ENCODE assay signal across 15 cellular contexts in the genomic region with DNA sequence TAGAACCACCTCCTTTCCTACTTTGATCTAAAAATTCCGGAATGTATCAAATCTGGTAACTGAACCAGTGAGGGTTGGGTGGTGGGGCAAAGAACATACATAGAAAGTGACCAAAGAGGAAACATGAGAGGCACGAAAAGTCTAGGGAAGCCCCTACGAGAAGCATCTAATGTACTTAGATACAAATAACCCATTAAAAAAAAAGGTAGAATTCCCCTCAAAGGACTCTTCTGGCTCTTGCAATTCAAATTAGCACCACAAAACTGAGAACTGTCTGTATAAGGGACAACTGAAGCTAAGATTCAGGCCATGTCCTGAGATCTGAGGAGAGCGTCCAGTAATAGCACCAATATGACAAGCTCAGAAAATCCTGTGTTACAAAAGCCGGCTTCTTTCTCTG. TPM values are rescaled to one million over a fixed set of nuclear protein-coding genes. Genes with fewer than 3 reads are reported as not detected.
DNase-seq lines count a peak whose midpoint lies in the region; ATAC-seq and TF ChIP-seq lines count a peak whose summit lies in the region.
"Had no signal": no experiment of that assay in that cellular context is flagged by ENCODE, and none has a peak within 500 bp of the region (broad histone marks: within the 10 kb centered on the region; RNA-seq: fewer than 3 reads in every experiment).

No MANE protein-coding gene starts in this region.

- no peak for ATAC-seq in activated CD8-positive, alpha-beta T cell treated with anti-CD3 and anti-CD28 coated beads for 36 hours
- ATAC-seq in activated CD8-positive, alpha-beta T cell treated with anti-CD3 and anti-CD28 coated beads, Interleukin-2, amount 10 ng/mL, durations not matched to agents 7 days and 5 days, result no peak
- ATAC-seq in HG02759 (IDR thresholded peaks at IDR 0.05; ENCODE audit: unreplicated experiment), result peak; percentile 59
- no peak for ATAC-seq in activated T-helper 17 cell treated with anti-CD3 and anti-CD28 coated beads, Interleukin-2, amount 50 U/mL, for 72 hours (replicated peaks)
- peak; percentile 62 to 79 for ATAC-seq in stimulated activated naive B cell treated with anti-CD40 and anti-IgM and Interleukin-4, amounts not matched to agents 10 μg/mL and 1 μg/mL and 100 μg/mL, for 72 hours (replicated peaks)
- ATAC-seq in HG02981 (IDR thresholded peaks at IDR 0.05; ENCODE audit: unreplicated experiment), result no peak
- ATAC-seq in right cardiac atrium, result no peak

- no peaks in the 10 kb centered on the region for H3K4me1 ChIP-seq in right cardiac atrium (ENCODE audit: control insufficient read depth, insufficient read depth, low read length)

- CTCF ChIA-PET in activated CD8-positive, alpha-beta T cell treated with anti-CD3 and anti-CD28 coated beads for 36 hours (lab: Charles Lee), result no interaction called here
- CTCF ChIA-PET in activated CD8-positive, alpha-beta T cell treated with anti-CD3 and anti-CD28 coated beads, Interleukin-2, amount 10 ng/mL, durations not matched to agents 7 days and 5 days (lab: Charles Lee), result no interaction called here

- no peak overlapping the region for H3K4me3 Mint-ChIP-seq in activated CD8-positive, alpha-beta T cell treated with anti-CD3 and anti-CD28 coated beads for 36 hours
- H3K4me3 Mint-ChIP-seq in activated CD8-positive, alpha-beta T cell treated with anti-CD3 and anti-CD28 coated beads, Interleukin-2, amount 10 ng/mL, durations not matched to agents 7 days and 5 days, result no peak overlapping the region
- no peak overlapping the region for H3K4me3 Mint-ChIP-seq in activated T-helper 17 cell treated with anti-CD3 and anti-CD28 coated beads, Interleukin-2, amount 50 U/mL, for 72 hours
- H3K4me3 Mint-ChIP-seq in stimulated activated naive B cell treated with anti-CD40 and anti-IgM and Interleukin-4, amounts not matched to agents 10 μg/mL and 1 μg/mL and 100 μg/mL, for 72 hours, result peak overlapping the region; percentile 8 to 60

- POLR2A ChIA-PET in activated CD8-positive, alpha-beta T cell treated with anti-CD3 and anti-CD28 coated beads for 36 hours (lab: Charles Lee), result no interaction called here
- POLR2A ChIA-PET in activated CD8-positive, alpha-beta T cell treated with anti-CD3 and anti-CD28 coated beads, Interleukin-2, amount 10 ng/mL, durations not matched to agents 7 days and 5 days (lab: Charles Lee), result no interaction called here

- H3K27me3 ChIP-seq in right cardiac atrium (ENCODE audit: control insufficient read depth, insufficient read depth), result no peaks in the 10 kb centered on the region

- WGBS in right cardiac atrium, result 93% methylated on average over 5 of the region's 5 CpGs

- peaks cover 45% of the 10 kb centered on the region for H3K36me3 Mint-ChIP-seq in activated CD8-positive, alpha-beta T cell treated with anti-CD3 and anti-CD28 coated beads for 36 hours (ENCODE audit: low read depth)
- peaks cover 57% of the 10 kb centered on the region for H3K36me3 Mint-ChIP-seq in activated CD8-positive, alpha-beta T cell treated with anti-CD3 and anti-CD28 coated beads, Interleukin-2, amount 10 ng/mL, durations not matched to agents 7 days and 5 days (ENCODE audit: low read depth)
- H3K36me3 Mint-ChIP-seq in activated T-helper 17 cell treated with anti-CD3 and anti-CD28 coated beads, Interleukin-2, amount 50 U/mL, for 72 hours (ENCODE audit: low read depth), result peaks cover 90% of the 10 kb centered on the region
- H3K36me3 Mint-ChIP-seq in stimulated activated naive B cell treated with anti-CD40 and anti-IgM and Interleukin-4, amounts not matched to agents 10 μg/mL and 1 μg/mL and 100 μg/mL, for 72 hours, result peaks cover 31 to 41% of the 10 kb centered on the region in 2 donors

- H3K4me1 Mint-ChIP-seq in activated CD8-positive, alpha-beta T cell treated with anti-CD3 and anti-CD28 coated beads for 36 hours (ENCODE audit: low read depth), result peaks cover 26% of the 10 kb centered on the region
- peaks cover 42% of the 10 kb centered on the region for H3K4me1 Mint-ChIP-seq in activated CD8-positive, alpha-beta T cell treated with anti-CD3 and anti-CD28 coated beads, Interleukin-2, amount 10 ng/mL, durations not matched to agents 7 days and 5 days (ENCODE audit: low read depth)
- peaks cover 4% of the 10 kb centered on the region for H3K4me1 Mint-ChIP-seq in activated T-helper 17 cell treated with anti-CD3 and anti-CD28 coated beads, Interleukin-2, amount 50 U/mL, for 72 hours
- peaks cover 12 to 32% of the 10 kb centered on the region in 2 donors for H3K4me1 Mint-ChIP-seq in stimulated activated naive B cell treated with anti-CD40 and anti-IgM and Interleukin-4, amounts not matched to agents 10 μg/mL and 1 μg/mL and 100 μg/mL, for 72 hours

- no peaks in the 10 kb centered on the region for H3K27me3 Mint-ChIP-seq in activated CD8-positive, alpha-beta T cell treated with anti-CD3 and anti-CD28 coated beads for 36 hours
- H3K27me3 Mint-ChIP-seq in activated CD8-positive, alpha-beta T cell treated with anti-CD3 and anti-CD28 coated beads, Interleukin-2, amount 10 ng/mL, durations not matched to agents 7 days and 5 days (ENCODE audit: low read depth), result no peaks in the 10 kb centered on the region
- no peaks in the 10 kb centered on the region for H3K27me3 Mint-ChIP-seq in activated T-helper 17 cell treated with anti-CD3 and anti-CD28 coated beads, Interleukin-2, amount 50 U/mL, for 72 hours
- H3K27me3 Mint-ChIP-seq in stimulated activated naive B cell treated with anti-CD40 and anti-IgM and Interleukin-4, amounts not matched to agents 10 μg/mL and 1 μg/mL and 100 μg/mL, for 72 hours, result no peaks in the 10 kb centered on the region

- no peak for DNase-seq in activated CD8-positive, alpha-beta T cell treated with anti-CD3 and anti-CD28 coated beads for 36 hours
- DNase-seq in activated CD8-positive, alpha-beta T cell treated with anti-CD3 and anti-CD28 coated beads, Interleukin-2, amount 10 ng/mL, durations not matched to agents 7 days and 5 days, result no peak
- no peak for DNase-seq in stimulated activated naive B cell treated with anti-CD40 and anti-IgM and Interleukin-4, amounts not matched to agents 10 μg/mL and 1 μg/mL and 100 μg/mL, for 72 hours
- DNase-seq in superior temporal gyrus (ENCODE audit: extremely low spot score) (no peak), right cardiac atrium (no peak)
- DNase-seq: anterior cingulate cortex, NCI-H1417, nucleus accumbens, small intestine had no signal

- no peak overlapping the region for H3K27ac ChIP-seq in right cardiac atrium (ENCODE audit: low read length)
- H3K27ac ChIP-seq: SK-N-MC, VCaP had no signal

- no peaks in the 10 kb centered on the region for H3K9me3 Mint-ChIP-seq in activated CD8-positive, alpha-beta T cell treated with anti-CD3 and anti-CD28 coated beads for 36 hours
- H3K9me3 Mint-ChIP-seq in activated CD8-positive, alpha-beta T cell treated with anti-CD3 and anti-CD28 coated beads, Interleukin-2, amount 10 ng/mL, durations not matched to agents 7 days and 5 days (ENCODE audit: insufficient read depth), result no peaks in the 10 kb centered on the region
- no peaks in the 10 kb centered on the region for H3K9me3 Mint-ChIP-seq in activated T-helper 17 cell treated with anti-CD3 and anti-CD28 coated beads, Interleukin-2, amount 50 U/mL, for 72 hours
- H3K9me3 Mint-ChIP-seq in stimulated activated naive B cell treated with anti-CD40 and anti-IgM and Interleukin-4, amounts not matched to agents 10 μg/mL and 1 μg/mL and 100 μg/mL, for 72 hours, result no peaks in the 10 kb centered on the region

- TF ChIP-seq CTCF in activated CD8-positive, alpha-beta T cell treated with anti-CD3 and anti-CD28 coated beads for 36 hours (IDR thresholded peaks at IDR 0.05), result no peak

- intact Hi-C loops in activated CD8-positive, alpha-beta T cell treated with anti-CD3 and anti-CD28 coated beads for 36 hours (cut with micrococcal nuclease), result no loop called here
- intact Hi-C loops in right cardiac atrium (cut with DNase I), result no loop called here

- H3K9me3 ChIP-seq in right cardiac atrium (ENCODE audit: control insufficient read depth, low read length), result no peaks in the 10 kb centered on the region

- no peak overlapping the region for H3K4me3 ChIP-seq in right cardiac atrium (ENCODE audit: low read length)
- H3K4me3 ChIP-seq: lung, SK-N-MC had no signal

- peak overlapping the region; percentile 9 for H3K27ac Mint-ChIP-seq in activated CD8-positive, alpha-beta T cell treated with anti-CD3 and anti-CD28 coated beads for 36 hours
- no peak overlapping the region for H3K27ac Mint-ChIP-seq in activated CD8-positive, alpha-beta T cell treated with anti-CD3 and anti-CD28 coated beads, Interleukin-2, amount 10 ng/mL, durations not matched to agents 7 days and 5 days
- peak overlapping the region; percentile 58 for H3K27ac Mint-ChIP-seq in activated T-helper 17 cell treated with anti-CD3 and anti-CD28 coated beads, Interleukin-2, amount 50 U/mL, for 72 hours
- H3K27ac Mint-ChIP-seq in stimulated activated naive B cell treated with anti-CD40 and anti-IgM and Interleukin-4, amounts not matched to agents 10 μg/mL and 1 μg/mL and 100 μg/mL, for 72 hours, result peak overlapping the region; percentile 68

RNA-seq across cellular contexts. Expression of a gene that starts 21.4 kb away (rescaled TPM):
- 100 to 1,000 TPM; 237 to 241 TPM for total RNA-seq in activated CD8-positive, alpha-beta T cell treated with anti-CD3 and anti-CD28 coated beads for 36 hours
- 100 to 1,000 TPM; 231 to 238 TPM for total RNA-seq in activated CD8-positive, alpha-beta T cell treated with anti-CD3 and anti-CD28 coated beads, Interleukin-2, amount 10 ng/mL, durations not matched to agents 7 days and 5 days
- total RNA-seq in activated T-helper 17 cell treated with anti-CD3 and anti-CD28 coated beads, Interleukin-2, amount 50 U/mL, for 72 hours, result 100 to 1,000 TPM; 142 to 282 TPM
- total RNA-seq in right cardiac atrium, result 10 to 100 TPM; 52.3 to 64.7 (median 56.4) TPM
- polyA plus RNA-seq in right cardiac atrium, result 30.1 TPM

RNA-seq across cellular contexts. Expression of a gene that starts 55.8 kb away (rescaled TPM):
- total RNA-seq in activated CD8-positive, alpha-beta T cell treated with anti-CD3 and anti-CD28 coated beads for 36 hours, result 1 to 10 TPM; 1.3 to 1.6 TPM
- total RNA-seq in activated CD8-positive, alpha-beta T cell treated with anti-CD3 and anti-CD28 coated beads, Interleukin-2, amount 10 ng/mL, durations not matched to agents 7 days and 5 days, result 1 to 10 TPM; 1.9 to 2.1 TPM
- 1 to 10 TPM in 1 of 2 donors, under 1 TPM in 1; 0.82 to 1.0 TPM for total RNA-seq in activated T-helper 17 cell treated with anti-CD3 and anti-CD28 coated beads, Interleukin-2, amount 50 U/mL, for 72 hours
- under 1 TPM; 0.20 to 0.24 (median 0.23) TPM for total RNA-seq in right cardiac atrium
- 0.09 TPM for polyA plus RNA-seq in right cardiac atrium

Comparison
In these comparisons a context has a peak if more than half of its experiments do, and no peak if none do; other contexts are left out.
1. ATAC-seq: peak in HG02759 (single experiment) and stimulated activated naive B cell treated with anti-CD40 and anti-IgM and Interleukin-4, amounts not matched to agents 10 μg/mL and 1 μg/mL and 100 μg/mL, for 72 hours (2 of 2); none in activated CD8-positive, alpha-beta T cell treated with anti-CD3 and anti-CD28 coated beads for 36 hours (single experiment), activated CD8-positive, alpha-beta T cell treated with anti-CD3 and anti-CD28 coated beads, Interleukin-2, amount 10 ng/mL, durations not matched to agents 7 days and 5 days (single experiment), activated T-helper 17 cell treated with anti-CD3 and anti-CD28 coated beads, Interleukin-2, amount 50 U/mL, for 72 hours (single experiment), HG02981 (single experiment) and right cardiac atrium (0 of 2).
2. H3K4me3 Mint-ChIP-seq: peak in stimulated activated naive B cell treated with anti-CD40 and anti-IgM and Interleukin-4, amounts not matched to agents 10 μg/mL and 1 μg/mL and 100 μg/mL, for 72 hours (2 of 2); none in activated CD8-positive, alpha-beta T cell treated with anti-CD3 and anti-CD28 coated beads for 36 hours (single experiment), activated CD8-positive, alpha-beta T cell treated with anti-CD3 and anti-CD28 coated beads, Interleukin-2, amount 10 ng/mL, durations not matched to agents 7 days and 5 days (single experiment) and activated T-helper 17 cell treated with anti-CD3 and anti-CD28 coated beads, Interleukin-2, amount 50 U/mL, for 72 hours (single experiment).